In the genomic region with DNA sequence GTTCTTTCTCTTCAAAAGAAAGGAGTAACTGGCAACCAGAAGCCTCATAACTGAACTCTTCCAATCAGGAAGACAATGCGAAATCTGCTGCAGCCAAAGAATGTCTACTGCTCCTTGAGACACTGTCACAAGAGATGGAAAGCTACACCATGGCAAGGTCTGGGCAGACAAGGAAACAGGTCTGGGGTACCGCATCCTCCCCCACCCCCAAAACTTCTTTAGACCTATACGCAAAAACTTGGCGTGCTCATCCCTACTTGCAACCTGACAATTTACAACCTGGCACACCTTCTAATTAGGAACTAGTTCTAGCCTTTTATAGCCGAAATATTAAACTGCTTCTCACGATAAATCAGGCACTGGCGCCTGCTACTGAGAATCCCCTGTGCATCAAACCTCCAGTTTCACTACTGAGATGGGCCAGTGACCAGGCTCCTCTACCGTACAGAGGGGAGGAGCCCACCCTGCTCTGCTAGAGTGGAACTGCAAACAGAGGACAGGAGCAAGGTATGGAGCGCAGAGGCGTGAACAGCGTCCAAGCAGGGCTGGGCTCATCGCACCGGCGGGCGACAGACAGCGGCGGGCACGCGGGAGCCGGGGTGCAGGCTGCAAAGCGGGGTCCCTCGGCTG, we compare ENCODE assay signal across 8 cellular contexts. TPM values are rescaled to one million over a fixed set of nuclear protein-coding genes. Genes with fewer than 3 reads are reported as not detected.
DNase-seq lines count a peak whose midpoint lies in the region; ATAC-seq, FAIRE-seq and TF ChIP-seq lines count a peak whose summit lies in the region.

No MANE protein-coding gene starts in this region.

- H3K4me3 Mint-ChIP-seq in stimulated activated naive CD8-positive, alpha-beta T cell treated with anti-CD3 and anti-CD28 coated beads, Interleukin-15, Interleukin-2, amounts not matched to agents 100 ng/mL and 50 ng/mL, for 24 hours: peak overlapping the region; percentile 89

- POLR2A ChIA-PET in BJ (lab: Charles Lee): no interaction called here

- no peaks in the 10 kb centered on the region for H3K9me3 Mint-ChIP-seq in stimulated activated naive CD8-positive, alpha-beta T cell treated with anti-CD3 and anti-CD28 coated beads, Interleukin-15, Interleukin-2, amounts not matched to agents 100 ng/mL and 50 ng/mL, for 24 hours

- peaks cover 6% of the 10 kb centered on the region for H3K36me3 Mint-ChIP-seq in stimulated activated naive CD8-positive, alpha-beta T cell treated with anti-CD3 and anti-CD28 coated beads, Interleukin-15, Interleukin-2, amounts not matched to agents 100 ng/mL and 50 ng/mL, for 24 hours (ENCODE audit: low read depth)

- H3K4me3 ChIP-seq in BJ (ENCODE audit: low read depth, low read length): peak overlapping the region; percentile 94
- H3K4me3 ChIP-seq in bronchial epithelial cell (ENCODE audit: low read depth, low read length): peak overlapping the region; percentile 79

- peak; percentile 41 for ATAC-seq in GM18867 (IDR thresholded peaks at IDR 0.05; ENCODE audit: unreplicated experiment)
- peak; percentile 35 for ATAC-seq in HG03039 (IDR thresholded peaks at IDR 0.05; ENCODE audit: unreplicated experiment)

- H3K27me3 ChIP-seq in BJ (ENCODE audit: control insufficient read depth, insufficient read depth, low read length) (no peaks in the 10 kb centered on the region), bronchial epithelial cell (ENCODE audit: control insufficient read depth, insufficient read depth, low read length) (no peaks in the 10 kb centered on the region)

- TF ChIP-seq CTCF in BJ (IDR thresholded peaks at IDR 0.05; ENCODE audit: insufficient read depth, low read depth, low read length) (no peak), bronchial epithelial cell (IDR thresholded peaks at IDR 0.05; ENCODE audit: insufficient read depth, low read length, severe bottlenecking) (no peak)

- DNase-seq in BJ (ENCODE audit: low read depth): no peak
- DNase-seq in NCI-H526 treated with DMSO at 0.1 percent for 48 hours (lab: John Stamatoyannopoulos, UW): peak; percentile 20
- DNase-seq in bronchial epithelial cell (ENCODE audit: low read depth): peak; percentile 17
- peak; percentile 81 for DNase-seq in islet precursor cell
- no peak for DNase-seq in stimulated activated CD4-positive, alpha-beta T cell treated with anti-CD3 and anti-CD28 coated beads, Interleukin-2, amount 100 ng/mL, for 24 hours

- CTCF ChIA-PET in BJ (lab: Yijun Ruan, JAX): interaction anchor here (0.6 to 1.3 kb wide), 3 partner anchors 19 to 147 kb away, joined by 3 to 4 read pairs (median 3); no protein-coding TSS in a partner anchor

- no peaks in the 10 kb centered on the region for H3K27me3 Mint-ChIP-seq in stimulated activated naive CD8-positive, alpha-beta T cell treated with anti-CD3 and anti-CD28 coated beads, Interleukin-15, Interleukin-2, amounts not matched to agents 100 ng/mL and 50 ng/mL, for 24 hours

- no peak for FAIRE-seq in bronchial epithelial cell (lab: Jason Lieb, UNC)

- H3K4me1 Mint-ChIP-seq in stimulated activated naive CD8-positive, alpha-beta T cell treated with anti-CD3 and anti-CD28 coated beads, Interleukin-15, Interleukin-2, amounts not matched to agents 100 ng/mL and 50 ng/mL, for 24 hours (ENCODE audit: low read depth): peaks cover 47% of the 10 kb centered on the region

- H3K36me3 ChIP-seq in BJ (ENCODE audit: control insufficient read depth, insufficient read depth, low read length): no peaks in the 10 kb centered on the region
- no peaks in the 10 kb centered on the region for H3K36me3 ChIP-seq in bronchial epithelial cell (ENCODE audit: control insufficient read depth, insufficient read depth, low read length)

- peak overlapping the region; percentile 57 for H3K27ac Mint-ChIP-seq in stimulated activated naive CD8-positive, alpha-beta T cell treated with anti-CD3 and anti-CD28 coated beads, Interleukin-15, Interleukin-2, amounts not matched to agents 100 ng/mL and 50 ng/mL, for 24 hours

RNA-seq across cellular contexts. Expression of gene PLPP1, which starts 0.8 kb away (rescaled TPM):
- polyA plus RNA-seq in BJ (2011; rRNA removed): 43.1 and 55.8 TPM in 2 replicates
- 13.8 and 16.2 TPM in 2 replicates for polyA minus RNA-seq in BJ (2011; rRNA and poly(A)+ RNA removed)
- total RNA-seq in bronchial epithelial cell: 17.6 and 23.8 TPM in 2 replicates

Comparison
In these comparisons a context has a peak if more than half of its experiments do, and no peak if none do; other contexts are left out.
1. DNase-seq: peak in NCI-H526 treated with DMSO at 0.1 percent for 48 hours (single experiment), bronchial epithelial cell (single experiment) and islet precursor cell (single experiment); none in BJ (single experiment) and stimulated activated CD4-positive, alpha-beta T cell treated with anti-CD3 and anti-CD28 coated beads, Interleukin-2, amount 100 ng/mL, for 24 hours (0 of 2).